ENCODE assay signal across 15 cellular contexts in genomic region chr9:90659626-90660364, GRCh38. TPM values are rescaled to one million over a fixed set of nuclear protein-coding genes. Genes with fewer than 3 reads are reported as not detected.
DNase-seq lines count a peak whose midpoint lies in the region; ATAC-seq and TF ChIP-seq lines count a peak whose summit lies in the region.
"Had no signal": no experiment of that assay in that cellular context is flagged by ENCODE, and none has a peak within 500 bp of the region (broad histone marks: within the 10 kb centered on the region; RNA-seq: fewer than 3 reads in every experiment).

No MANE protein-coding gene starts in this region.

- H3K27me3 Mint-ChIP-seq in activated naive CD4-positive, alpha-beta T cell treated with anti-CD3 and anti-CD28 coated beads, Interleukin-2, amount 10 ng/mL, durations not matched to agents 7 days and 5 days = peaks cover 4% of the 10 kb centered on the region

- TF ChIP-seq CTCF in foreskin fibroblast (IDR thresholded peaks at IDR 0.05; ENCODE audit: low read depth, low read length) = no peak

- H3K4me3 ChIP-seq in adipocyte (ENCODE audit: low read length) (no peak overlapping the region), foreskin fibroblast (ENCODE audit: low read depth in 1 of 2, low read length in 2 of 2) (no peak overlapping the region)
- H3K4me3 ChIP-seq: GM12878, tibial nerve had no signal

- DNase-seq in ACHN (peak; percentile 2), HS-27A (ENCODE audit: low read depth) (peak; percentile 2), adipocyte (ENCODE audit: low read depth) (peak; percentile 8), foreskin fibroblast (peak; percentile 23 to 35), cardiac septum (ENCODE audit: low spot score) (no peak)
- no peak for DNase-seq in activated naive CD4-positive, alpha-beta T cell treated with anti-CD3 and anti-CD28 coated beads, Interleukin-2, amount 10 ng/mL, durations not matched to agents 7 days and 5 days
- no peak for DNase-seq in activated CD4-positive, alpha-beta T cell treated with anti-CD3 and anti-CD28 coated beads, Interleukin-2, amount 50 U/mL, for 1 hour
- DNase-seq: activated CD8-positive, alpha-beta memory T cell treated with anti-CD3 and anti-CD28 coated beads, Interleukin-2, amount 50 U/mL, for 4 hours; activated naive CD8-positive, alpha-beta T cell treated with anti-CD3 and anti-CD28 coated beads, Interleukin-2, amount 10 ng/mL, durations not matched to agents 7 days and 5 days; cortex of kidney; stimulated activated CD4-positive, alpha-beta T cell treated with anti-CD3 and anti-CD28 coated beads, Interleukin-2, amount 100 ng/mL, for 24 hours had no signal

- H3K9me3 ChIP-seq in adipocyte (ENCODE audit: control insufficient read depth, low read length) = peaks cover 2% of the 10 kb centered on the region

- H3K36me3 ChIP-seq in adipocyte (ENCODE audit: control insufficient read depth, insufficient read depth, low read length, severe bottlenecking) = no peaks in the 10 kb centered on the region
- H3K36me3 ChIP-seq: tibial nerve had no signal

- H3K36me3 Mint-ChIP-seq in activated naive CD4-positive, alpha-beta T cell treated with anti-CD3 and anti-CD28 coated beads, Interleukin-2, amount 10 ng/mL, durations not matched to agents 7 days and 5 days = no peaks in the 10 kb centered on the region
- H3K36me3 Mint-ChIP-seq: activated naive CD8-positive, alpha-beta T cell treated with anti-CD3 and anti-CD28 coated beads, Interleukin-2, amount 10 ng/mL, durations not matched to agents 7 days and 5 days had no signal

- no peaks in the 10 kb centered on the region for H3K9me3 Mint-ChIP-seq in activated naive CD4-positive, alpha-beta T cell treated with anti-CD3 and anti-CD28 coated beads, Interleukin-2, amount 10 ng/mL, durations not matched to agents 7 days and 5 days

- H3K4me1 Mint-ChIP-seq in activated naive CD4-positive, alpha-beta T cell treated with anti-CD3 and anti-CD28 coated beads, Interleukin-2, amount 10 ng/mL, durations not matched to agents 7 days and 5 days = no peaks in the 10 kb centered on the region
- H3K4me1 Mint-ChIP-seq: activated naive CD8-positive, alpha-beta T cell treated with anti-CD3 and anti-CD28 coated beads, Interleukin-2, amount 10 ng/mL, durations not matched to agents 7 days and 5 days had no signal

- H3K27ac Mint-ChIP-seq in activated naive CD4-positive, alpha-beta T cell treated with anti-CD3 and anti-CD28 coated beads, Interleukin-2, amount 10 ng/mL, durations not matched to agents 7 days and 5 days = no peak overlapping the region
- H3K27ac Mint-ChIP-seq: activated naive CD8-positive, alpha-beta T cell treated with anti-CD3 and anti-CD28 coated beads, Interleukin-2, amount 10 ng/mL, durations not matched to agents 7 days and 5 days; progenitor cell of endocrine pancreas had no signal

- no peak overlapping the region for H3K9ac ChIP-seq in adipocyte (ENCODE audit: low read length)

- in situ Hi-C loops in ACHN (cut with HindIII; ENCODE audit: low pct_ligation_motif_present, low pct_unique_long_range_greater_than_20kb, low sequenced_read_pairs) = no loop called here

- H3K4me1 ChIP-seq in adipocyte (ENCODE audit: control insufficient read depth, insufficient read depth, low read length) = peaks cover 5% of the 10 kb centered on the region
- H3K4me1 ChIP-seq: tibial nerve had no signal

- intact Hi-C loops in cardiac septum (cut with DNase I) = no loop called here

- CTCF ChIA-PET in activated naive CD4-positive, alpha-beta T cell treated with anti-CD3 and anti-CD28 coated beads, Interleukin-2, amount 10 ng/mL, durations not matched to agents 7 days and 5 days (lab: Charles Lee) = no interaction called here

- no peak overlapping the region for H3K4me3 Mint-ChIP-seq in activated naive CD4-positive, alpha-beta T cell treated with anti-CD3 and anti-CD28 coated beads, Interleukin-2, amount 10 ng/mL, durations not matched to agents 7 days and 5 days
- H3K4me3 Mint-ChIP-seq: activated naive CD8-positive, alpha-beta T cell treated with anti-CD3 and anti-CD28 coated beads, Interleukin-2, amount 10 ng/mL, durations not matched to agents 7 days and 5 days had no signal

- H3K27me3 ChIP-seq in adipocyte (replicated peaks; ENCODE audit: control insufficient read depth, insufficient read depth, low read length) = no peaks in the 10 kb centered on the region
- H3K27me3 ChIP-seq: tibial nerve had no signal

- ATAC-seq in GM21786 (IDR thresholded peaks at IDR 0.05; ENCODE audit: unreplicated experiment) = no peak
- ATAC-seq: GM12878 had no signal

RNA-seq across cellular contexts. Expression of gene DIRAS2, which starts 17.2 kb away (rescaled TPM):
- total RNA-seq in cardiac septum = 0.16 TPM
- total RNA-seq: activated naive CD8-positive, alpha-beta T cell treated with anti-CD3 and anti-CD28 coated beads, Interleukin-2, amount 10 ng/mL, durations not matched to agents 7 days and 5 days; GM12878; progenitor cell of endocrine pancreas had no signal

Comparison
In these comparisons a context has a peak if more than half of its experiments do, and no peak if none do; other contexts are left out.
1. DNase-seq: peak in ACHN (single experiment), HS-27A (single experiment), adipocyte (single experiment) and foreskin fibroblast (2 of 2); none in activated naive CD4-positive, alpha-beta T cell treated with anti-CD3 and anti-CD28 coated beads, Interleukin-2, amount 10 ng/mL, durations not matched to agents 7 days and 5 days (single experiment), activated CD4-positive, alpha-beta T cell treated with anti-CD3 and anti-CD28 coated beads, Interleukin-2, amount 50 U/mL, for 1 hour (single experiment) and cardiac septum (single experiment).